ENCODE assay signal across 9 cellular contexts in the genomic region with DNA sequence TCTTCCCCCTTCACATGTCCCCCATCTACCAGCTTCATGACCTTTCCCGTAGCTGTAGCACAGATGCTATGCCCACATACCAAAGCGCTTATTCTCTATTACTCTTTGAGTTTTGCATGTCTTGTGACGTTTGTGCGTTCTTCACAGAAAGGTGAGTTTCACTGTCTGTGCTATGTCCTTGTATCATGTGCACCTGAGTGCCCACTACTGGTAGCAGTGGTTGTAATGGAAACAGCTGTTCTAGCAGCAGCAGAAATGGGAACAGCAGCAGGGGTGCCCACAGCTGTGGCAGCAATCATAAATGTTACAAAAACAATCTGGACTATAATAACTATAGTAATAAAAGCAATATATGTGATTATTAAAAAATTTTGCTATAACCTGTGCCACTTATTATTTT.
"Had no signal": no experiment of that assay in that cellular context is flagged by ENCODE, and none has a peak within 500 bp of the region (broad histone marks: within the 10 kb centered on the region; RNA-seq: fewer than 3 reads in every experiment).

No MANE protein-coding gene starts in this region.

- H3K9me3 ChIP-seq: left lung, right atrium auricular region, stomach had no signal

- H3K4me3 Mint-ChIP-seq: activated naive CD4-positive, alpha-beta T cell treated with anti-CD3 and anti-CD28 coated beads, Interleukin-2, amount 50 U/mL, for 24 hours; natural killer cell had no signal

- H3K27ac Mint-ChIP-seq: activated naive CD4-positive, alpha-beta T cell treated with anti-CD3 and anti-CD28 coated beads, Interleukin-2, amount 50 U/mL, for 24 hours; natural killer cell had no signal

- H3K36me3 Mint-ChIP-seq: natural killer cell had no signal

- H3K27me3 ChIP-seq: dorsolateral prefrontal cortex, foreskin keratinocyte, left lung, right atrium auricular region, stomach had no signal

- H3K27ac ChIP-seq: foreskin keratinocyte, right atrium auricular region, stomach had no signal

- H3K27me3 Mint-ChIP-seq: activated naive CD4-positive, alpha-beta T cell treated with anti-CD3 and anti-CD28 coated beads, Interleukin-2, amount 50 U/mL, for 24 hours had no signal

- H3K4me1 Mint-ChIP-seq: activated naive CD4-positive, alpha-beta T cell treated with anti-CD3 and anti-CD28 coated beads, Interleukin-2, amount 50 U/mL, for 24 hours had no signal

- H3K4me3 ChIP-seq: dorsolateral prefrontal cortex, left lung, right atrium auricular region, stomach had no signal

- DNase-seq: activated CD4-positive, alpha-beta T cell treated with anti-CD3 and anti-CD28 coated beads, Interleukin-2, amount 50 U/mL, for 1 hour; foreskin keratinocyte; left lung; natural killer cell; small intestine; stomach had no signal

- H3K9me3 Mint-ChIP-seq: activated naive CD4-positive, alpha-beta T cell treated with anti-CD3 and anti-CD28 coated beads, Interleukin-2, amount 50 U/mL, for 24 hours; natural killer cell had no signal

- H3K4me1 ChIP-seq: foreskin keratinocyte had no signal
